Comparison of ENCODE assay signal across 8 cellular contexts in genomic region chr2:68832161-68832869, GRCh38. TPM values are rescaled to one million over a fixed set of nuclear protein-coding genes. Genes with fewer than 3 reads are reported as not detected.
DNase-seq lines count a peak whose midpoint lies in the region; ATAC-seq and FAIRE-seq lines count a peak whose summit lies in the region.

No MANE protein-coding gene starts in this region.

- ATAC-seq in GM19467 (IDR thresholded peaks at IDR 0.05; ENCODE audit: unreplicated experiment) (peak; percentile 57), HG03571 (IDR thresholded peaks at IDR 0.05; ENCODE audit: unreplicated experiment) (peak; percentile 50), esophagus mucosa (peak; percentile 49)

- peak; percentile 61 for DNase-seq in AG20443 (ENCODE audit: low spot score)
- peak; percentile 51 to 65 for DNase-seq in activated CD4-positive, alpha-beta T cell treated with anti-CD3 and anti-CD28 coated beads, Interleukin-2, amount 50 U/mL, for 48 hours
- DNase-seq in nucleus accumbens (lab: John Stamatoyannopoulos, UW), result peak in 32 of 56 donors; percentile 4 to 74 (median 40)
- DNase-seq in urothelium cell line (ENCODE audit: low spot score), result peak; percentile 75
- no peak for DNase-seq in cerebellum (ENCODE audit: low spot score)

- no peak for FAIRE-seq in urothelium cell line (lab: Jason Lieb, UNC)

RNA-seq across cellular contexts. Expression of gene BMP10, which starts 38.9 kb away (rescaled TPM):
- total RNA-seq in esophagus mucosa (not detected), cerebellum (not detected)
